Comparison of ENCODE assay signal across 7 cellular contexts in the genomic region with DNA sequence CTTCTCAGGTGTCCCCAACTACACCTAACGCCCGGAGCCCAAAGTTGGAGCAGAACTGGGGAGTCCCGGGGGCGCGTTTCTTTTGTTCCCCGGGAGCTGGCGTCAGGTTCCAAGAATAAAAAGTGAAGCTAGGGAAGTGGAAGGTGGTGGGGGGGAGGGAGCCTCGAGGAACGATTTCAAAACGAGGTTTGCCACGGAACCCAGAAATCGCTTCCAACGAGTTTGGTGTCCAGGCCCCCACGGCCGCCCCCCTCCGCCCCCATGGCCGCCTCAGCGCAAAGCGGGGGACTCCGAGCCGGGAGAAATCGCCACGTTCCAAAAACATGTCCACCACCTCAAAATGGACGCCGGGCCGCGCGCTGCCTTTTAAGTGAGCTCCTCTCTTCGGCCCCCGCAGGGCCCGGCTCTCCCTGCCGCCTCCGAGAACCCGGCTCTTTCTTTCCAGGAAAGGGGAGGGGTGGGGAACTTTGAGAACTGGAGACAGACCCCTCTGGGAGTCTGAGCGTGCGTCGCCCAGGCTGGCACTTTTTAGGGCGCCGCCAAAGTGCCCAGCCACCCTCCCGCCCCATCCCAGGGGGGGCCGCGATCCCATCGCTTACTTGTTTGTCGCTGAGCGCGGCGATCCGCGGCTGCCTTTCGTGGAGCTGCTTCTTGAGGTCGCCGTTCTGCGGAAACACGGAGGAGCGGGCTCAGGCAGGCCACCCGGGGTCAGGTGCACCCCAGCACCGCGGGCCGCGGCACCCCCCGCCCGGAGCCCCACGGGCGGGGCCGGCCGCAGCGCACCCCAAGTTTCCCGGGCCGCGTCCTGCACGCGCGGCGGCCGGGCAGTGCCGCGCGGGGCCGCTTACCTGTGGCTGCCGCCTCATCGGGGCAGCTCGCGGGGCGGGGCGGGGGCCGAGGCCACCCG. TPM values are rescaled to one million over a fixed set of nuclear protein-coding genes. Genes with fewer than 3 reads are reported as not detected.
DNase-seq lines count a peak whose midpoint lies in the region; ATAC-seq and TF ChIP-seq lines count a peak whose summit lies in the region.

No MANE protein-coding gene starts in this region.

- H3K9me3 ChIP-seq in SK-N-SH = no peaks in the 10 kb centered on the region

- H3K36me3 ChIP-seq in SK-N-SH (replicated peaks in 1 of 2; ENCODE audit: control insufficient read depth in 1 of 2, insufficient read depth in 2 of 2, low read length in 1 of 2) = no peaks in the 10 kb centered on the region

- H4K20me1 ChIP-seq in SK-N-SH (ENCODE audit: insufficient read depth) = no peaks in the 10 kb centered on the region

- H3K27ac Mint-ChIP-seq in glutamatergic neuron (ENCODE audit: unreplicated experiment) (peak overlapping the region; percentile 38), immature natural killer cell (no peak overlapping the region)
- H3K27ac Mint-ChIP-seq in stimulated activated effector memory CD8-positive, alpha-beta T cell treated with anti-CD3 and anti-CD28 coated beads, Interleukin-12 subunit alpha, Interleukin-12 subunit beta, amount 100 ng/mL, for 72 hours = no peak overlapping the region

- H2AFZ ChIP-seq in SK-N-SH (ENCODE audit: low read depth) = no peak overlapping the region

- H3K9ac ChIP-seq in SK-N-SH = no peak overlapping the region

- TF ChIP-seq EP300 in SK-N-SH (IDR thresholded peaks at IDR 0.05; ENCODE audit: borderline replicate concordance in 1 of 2, low read depth in 1 of 2, low read length in 1 of 2) = no peak

- peaks cover 37% of the 10 kb centered on the region for H3K27me3 ChIP-seq in SK-N-SH (ENCODE audit: insufficient read depth)

- no peaks in the 10 kb centered on the region for H3K79me2 ChIP-seq in SK-N-SH (ENCODE audit: insufficient read depth)

- peak overlapping the region in 1 of 2 experiments; percentile 76; a peak in 2 of 4 replicates for H3K27ac ChIP-seq in SK-N-SH (ENCODE audit: low read depth in 2 of 2, low read length in 1 of 2)

- DNase-seq in HEK293T (ENCODE audit: extremely low spot score) (no peak), SK-N-SH (peak; percentile 64), glutamatergic neuron (peak; percentile 73), immature natural killer cell (no peak), UCSD-AML1 (lab: John Stamatoyannopoulos, UW; ENCODE audit: unreplicated experiment) (no peak)
- DNase-seq in stimulated activated effector memory CD8-positive, alpha-beta T cell treated with anti-CD3 and anti-CD28 coated beads, Interleukin-12 subunit alpha, Interleukin-12 subunit beta, amount 100 ng/mL, for 72 hours (ENCODE audit: low spot score in 2 of 2) = peak in 1 of 2 donors; percentile 50

- POLR2A ChIA-PET in HEK293T (lab: Yijun Ruan, JAX) (interaction anchor here (1.0 to 3.5 kb wide), 8 partner anchors 9 to 155 kb away, joined by 3 to 16 read pairs (median 4); a partner anchor contains a TSS), SK-N-SH (lab: Yijun Ruan, JAX) (interaction anchor here (0.7 to 1.5 kb wide), 3 partner anchors 13 to 157 kb away, joined by 3 to 4 read pairs (median 3); no protein-coding TSS in a partner anchor)

- H3K9me3 Mint-ChIP-seq in glutamatergic neuron (ENCODE audit: unreplicated experiment) (peaks cover 18% of the 10 kb centered on the region), immature natural killer cell (peaks cover 0 to 3% (median 0%) of the 10 kb centered on the region in 6 donors)
- H3K9me3 Mint-ChIP-seq in stimulated activated effector memory CD8-positive, alpha-beta T cell treated with anti-CD3 and anti-CD28 coated beads, Interleukin-12 subunit alpha, Interleukin-12 subunit beta, amount 100 ng/mL, for 72 hours = no peaks in the 10 kb centered on the region

- H3K36me3 Mint-ChIP-seq in glutamatergic neuron (ENCODE audit: unreplicated experiment) = no peaks in the 10 kb centered on the region
- peaks cover 7% of the 10 kb centered on the region for H3K36me3 Mint-ChIP-seq in stimulated activated effector memory CD8-positive, alpha-beta T cell treated with anti-CD3 and anti-CD28 coated beads, Interleukin-12 subunit alpha, Interleukin-12 subunit beta, amount 100 ng/mL, for 72 hours
- H3K36me3 Mint-ChIP-seq in immature natural killer cell = peaks cover 0 to 4% (median 0%) of the 10 kb centered on the region in 3 donors

- H3K9me2 ChIP-seq in SK-N-SH = no peaks in the 10 kb centered on the region

- H3K27me3 Mint-ChIP-seq in glutamatergic neuron (ENCODE audit: unreplicated experiment) (peaks cover 14% of the 10 kb centered on the region), immature natural killer cell (ENCODE audit: low read depth in 3 of 3) (peaks cover 16 to 32% (median 17%) of the 10 kb centered on the region in 3 donors)

- H3K4me2 ChIP-seq in SK-N-SH = peak overlapping the region; percentile 83

- no peak for ATAC-seq in stimulated activated effector memory CD8-positive, alpha-beta T cell treated with anti-CD3 and anti-CD28 coated beads, Interleukin-12 subunit alpha, Interleukin-12 subunit beta, amount 100 ng/mL, for 72 hours
- no peak for ATAC-seq in HG02973 (IDR thresholded peaks at IDR 0.05; ENCODE audit: unreplicated experiment)

- peak overlapping the region; percentile 35 to 64; a peak in 3 of 4 replicates for H3K4me3 ChIP-seq in SK-N-SH (ENCODE audit: low read depth in 2 of 2, low read length in 1 of 2)

- H3K4me1 ChIP-seq in SK-N-SH (ENCODE audit: control insufficient read depth in 1 of 2, insufficient read depth in 2 of 2, low read depth in 1 of 2, low read length in 1 of 2) = peaks cover 0 to 11% of the 10 kb centered on the region in 2 experiments; a peak in 2 of 4 replicates

- H3K4me1 Mint-ChIP-seq in glutamatergic neuron (ENCODE audit: low read depth, unreplicated experiment) (peaks cover 26% of the 10 kb centered on the region), immature natural killer cell (peaks cover 13 to 20% of the 10 kb centered on the region in 2 donors)
- peaks cover 19% of the 10 kb centered on the region for H3K4me1 Mint-ChIP-seq in stimulated activated effector memory CD8-positive, alpha-beta T cell treated with anti-CD3 and anti-CD28 coated beads, Interleukin-12 subunit alpha, Interleukin-12 subunit beta, amount 100 ng/mL, for 72 hours

- TF ChIP-seq CTCF in SK-N-SH (IDR thresholded peaks at IDR 0.05) (no peak), glutamatergic neuron (IDR thresholded peaks at IDR 0.05; ENCODE audit: partially characterized antibody, unreplicated experiment) (no peak)

- CTCF ChIA-PET in HEK293T (lab: Yijun Ruan, JAX) (interaction anchor here (0.6 to 1.0 kb wide), 2 partner anchors 9 to 40 kb away, joined by 3 read pairs; no protein-coding TSS in a partner anchor), SK-N-SH (lab: Yijun Ruan, JAX) (interaction anchor here (0.6 to 2.0 kb wide), 9 partner anchors 10 to 508 kb away, joined by 3 to 6 read pairs (median 3); no protein-coding TSS in a partner anchor)

- peak overlapping the region; percentile 77 for H3K4me3 Mint-ChIP-seq in glutamatergic neuron (ENCODE audit: unreplicated experiment)
- H3K4me3 Mint-ChIP-seq in stimulated activated effector memory CD8-positive, alpha-beta T cell treated with anti-CD3 and anti-CD28 coated beads, Interleukin-12 subunit alpha, Interleukin-12 subunit beta, amount 100 ng/mL, for 72 hours = peak overlapping the region; percentile 39
- H3K4me3 Mint-ChIP-seq in immature natural killer cell = peak overlapping the region in 1 of 5 donors; percentile 41

- no peak for TF ChIP-seq RAD21 in SK-N-SH (IDR thresholded peaks at IDR 0.05; ENCODE audit: low read length)

- peaks cover 3% of the 10 kb centered on the region for H3F3A ChIP-seq in SK-N-SH (replicated peaks; ENCODE audit: insufficient read depth)

- 1% methylated on average over 15 of the region's 87 CpGs for WGBS in SK-N-SH (ENCODE audit: low lambda C conversion rate)

TF ChIP-seq in HEK293T, 16 proteins besides CTCF, POLR2A, EP300 and RAD21:
- TF ChIP-seq FOXA1 (IDR thresholded peaks at IDR 0.05) (no peak), L3MBTL2 (conservative IDR thresholded peaks at IDR 0.05) (peak; percentile 50)

TF ChIP-seq in SK-N-SH, 30 proteins besides CTCF, POLR2A, EP300 and RAD21:
- peak; percentile 47; the same call in 1 of the 2 replicates for TF ChIP-seq YY1 (IDR thresholded peaks at IDR 0.05; ENCODE audit: low read depth)
- TF ChIP-seq, protein P1, sequence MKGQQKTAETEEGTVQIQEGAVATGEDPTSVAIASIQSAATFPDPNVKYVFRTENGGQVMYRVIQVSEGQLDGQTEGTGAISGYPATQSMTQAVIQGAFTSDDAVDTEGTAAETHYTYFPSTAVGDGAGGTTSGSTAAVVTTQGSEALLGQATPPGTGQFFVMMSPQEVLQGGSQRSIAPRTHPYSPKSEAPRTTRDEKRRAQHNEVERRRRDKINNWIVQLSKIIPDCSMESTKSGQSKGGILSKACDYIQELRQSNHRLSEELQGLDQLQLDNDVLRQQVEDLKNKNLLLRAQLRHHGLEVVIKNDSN (IDR thresholded peaks at IDR 0.05; ENCODE audit: borderline replicate concordance, low read depth) = no peak
- no peak for TF ChIP-seq EZH2phosphoT487 (IDR thresholded peaks at IDR 0.05; ENCODE audit: borderline replicate concordance, low read depth)
- TF ChIP-seq, protein P2, sequence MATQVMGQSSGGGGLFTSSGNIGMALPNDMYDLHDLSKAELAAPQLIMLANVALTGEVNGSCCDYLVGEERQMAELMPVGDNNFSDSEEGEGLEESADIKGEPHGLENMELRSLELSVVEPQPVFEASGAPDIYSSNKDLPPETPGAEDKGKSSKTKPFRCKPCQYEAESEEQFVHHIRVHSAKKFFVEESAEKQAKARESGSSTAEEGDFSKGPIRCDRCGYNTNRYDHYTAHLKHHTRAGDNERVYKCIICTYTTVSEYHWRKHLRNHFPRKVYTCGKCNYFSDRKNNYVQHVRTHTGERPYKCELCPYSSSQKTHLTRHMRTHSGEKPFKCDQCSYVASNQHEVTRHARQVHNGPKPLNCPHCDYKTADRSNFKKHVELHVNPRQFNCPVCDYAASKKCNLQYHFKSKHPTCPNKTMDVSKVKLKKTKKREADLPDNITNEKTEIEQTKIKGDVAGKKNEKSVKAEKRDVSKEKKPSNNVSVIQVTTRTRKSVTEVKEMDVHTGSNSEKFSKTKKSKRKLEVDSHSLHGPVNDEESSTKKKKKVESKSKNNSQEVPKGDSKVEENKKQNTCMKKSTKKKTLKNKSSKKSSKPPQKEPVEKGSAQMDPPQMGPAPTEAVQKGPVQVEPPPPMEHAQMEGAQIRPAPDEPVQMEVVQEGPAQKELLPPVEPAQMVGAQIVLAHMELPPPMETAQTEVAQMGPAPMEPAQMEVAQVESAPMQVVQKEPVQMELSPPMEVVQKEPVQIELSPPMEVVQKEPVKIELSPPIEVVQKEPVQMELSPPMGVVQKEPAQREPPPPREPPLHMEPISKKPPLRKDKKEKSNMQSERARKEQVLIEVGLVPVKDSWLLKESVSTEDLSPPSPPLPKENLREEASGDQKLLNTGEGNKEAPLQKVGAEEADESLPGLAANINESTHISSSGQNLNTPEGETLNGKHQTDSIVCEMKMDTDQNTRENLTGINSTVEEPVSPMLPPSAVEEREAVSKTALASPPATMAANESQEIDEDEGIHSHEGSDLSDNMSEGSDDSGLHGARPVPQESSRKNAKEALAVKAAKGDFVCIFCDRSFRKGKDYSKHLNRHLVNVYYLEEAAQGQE (IDR thresholded peaks at IDR 0.05; ENCODE audit: low read depth, low read length) = no peak

RNA-seq across cellular contexts. Expression of a gene that starts 1.6 kb away (rescaled TPM):
- polyA plus RNA-seq in SK-N-SH (2012; rRNA removed) = 0.76 and 0.96 TPM in 2 replicates
- 0.58 and 0.89 TPM in 2 replicates for polyA plus RNA-seq in SK-N-SH (2012; cell fraction: cytosol; rRNA removed)
- 0.97 and 1.2 TPM in 2 replicates for polyA plus RNA-seq in SK-N-SH (2012; cell fraction: nucleus; rRNA removed)
- total RNA-seq in glutamatergic neuron (ENCODE audit: unreplicated experiment) = 113 TPM
- not detected for polyA plus RNA-seq in immature natural killer cell

Comparison
In these comparisons a context has a peak if more than half of its experiments do, and no peak if none do; other contexts are left out.
1. DNase-seq: peak in SK-N-SH (single experiment) and glutamatergic neuron (single experiment); none in HEK293T (single experiment), immature natural killer cell (0 of 3) and UCSD-AML1 (single experiment).